Comparison of ENCODE assay signal across 14 cellular contexts in the genomic region with DNA sequence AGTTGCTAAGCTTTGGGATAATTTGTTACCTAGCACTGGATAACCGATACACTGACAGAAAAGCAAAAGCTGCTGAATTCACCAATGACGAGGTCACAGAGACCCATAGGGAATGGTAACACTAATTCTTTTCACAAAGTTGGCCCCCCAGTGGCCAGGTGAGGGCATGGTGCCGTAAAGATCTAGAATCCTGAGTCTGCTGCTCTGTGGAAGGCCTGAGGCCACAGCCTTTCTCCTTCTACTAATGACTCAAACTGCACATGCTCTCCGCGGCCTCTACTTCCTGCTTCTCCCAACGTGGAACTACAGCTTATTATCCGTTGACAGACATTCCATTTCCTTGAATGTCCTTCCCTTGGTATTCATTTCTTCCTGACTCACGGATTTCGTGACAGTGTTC.
DNase-seq lines count a peak whose midpoint lies in the region; ATAC-seq and TF ChIP-seq lines count a peak whose summit lies in the region.
"Had no signal": no experiment of that assay in that cellular context is flagged by ENCODE, and none has a peak within 500 bp of the region (broad histone marks: within the 10 kb centered on the region; RNA-seq: fewer than 3 reads in every experiment).

No MANE protein-coding gene starts in this region.

- H3K9ac ChIP-seq in OCI-LY1 (ENCODE audit: low read length): no peak overlapping the region
- H3K9ac ChIP-seq: parathyroid adenoma had no signal

- TF ChIP-seq EP300 in suprapubic skin (IDR thresholded peaks at IDR 0.05): no peak

- H3K4me3 Mint-ChIP-seq in activated naive CD8-positive, alpha-beta T cell: no peak overlapping the region
- no peak overlapping the region for H3K4me3 Mint-ChIP-seq in activated naive CD8-positive, alpha-beta T cell treated with anti-CD3 and anti-CD28 coated beads, Interleukin-2, amount 50 U/mL, for 24 hours
- no peak overlapping the region for H3K4me3 Mint-ChIP-seq in type B pancreatic cell

- no peak for ATAC-seq in activated naive CD8-positive, alpha-beta T cell treated with anti-CD3 and anti-CD28 coated beads, Interleukin-2, amount 50 U/mL, for 24 hours
- ATAC-seq in esophagus mucosa (peak; percentile 31), GM21528 (IDR thresholded peaks at IDR 0.05; ENCODE audit: low FRiP score, unreplicated experiment) (no peak)

- TF ChIP-seq CTCF in OCI-LY1 (IDR thresholded peaks at IDR 0.05; ENCODE audit: low read length) (peak; percentile 47), type B pancreatic cell (conservative IDR thresholded peaks at IDR 0.05) (peak; percentile 23), suprapubic skin (IDR thresholded peaks at IDR 0.05) (no peak)

- H3K4me2 ChIP-seq in OCI-LY1 (ENCODE audit: low read length): no peak overlapping the region

- H3K27ac ChIP-seq in OCI-LY1 (ENCODE audit: low read depth, low read length, poor library complexity, severe bottlenecking): no peak overlapping the region
- H3K27ac ChIP-seq in suprapubic skin: no peak overlapping the region
- H3K27ac ChIP-seq: parathyroid adenoma had no signal

- H3K4me1 ChIP-seq in OCI-LY1 (ENCODE audit: insufficient read depth, low read length, severe bottlenecking) (no peaks in the 10 kb centered on the region), suprapubic skin (peaks cover 6% of the 10 kb centered on the region)

- no peaks in the 10 kb centered on the region for H3K79me2 ChIP-seq in OCI-LY1 (ENCODE audit: insufficient read depth, low read length)
- H3K79me2 ChIP-seq: parathyroid adenoma had no signal

- no peaks in the 10 kb centered on the region for H3K27me3 Mint-ChIP-seq in activated naive CD8-positive, alpha-beta T cell
- no peaks in the 10 kb centered on the region for H3K27me3 Mint-ChIP-seq in activated naive CD8-positive, alpha-beta T cell treated with anti-CD3 and anti-CD28 coated beads, Interleukin-2, amount 50 U/mL, for 24 hours
- H3K27me3 Mint-ChIP-seq in type B pancreatic cell: no peaks in the 10 kb centered on the region

- no peaks in the 10 kb centered on the region for H4K20me1 ChIP-seq in OCI-LY1 (ENCODE audit: insufficient read depth, low read length)

- H3F3A ChIP-seq in OCI-LY1 (ENCODE audit: insufficient read depth, low read length): no peaks in the 10 kb centered on the region

- DNase-seq in activated naive CD8-positive, alpha-beta T cell treated with anti-CD3 and anti-CD28 coated beads, Interleukin-2, amount 50 U/mL, for 24 hours: no peak
- DNase-seq in type B pancreatic cell (ENCODE audit: extremely low spot score, unreplicated experiment): no peak
- no peak for DNase-seq in suprapubic skin (ENCODE audit: low spot score in 2 of 2)
- no peak for DNase-seq in NCI-H2171 (lab: John Stamatoyannopoulos, UW)
- DNase-seq: activated CD4-positive, CD25-positive, alpha-beta regulatory T cell; activated CD8-positive, alpha-beta memory T cell treated with anti-CD3 and anti-CD28 coated beads, Interleukin-2, amount 50 U/mL, for 4 hours; DMS79; mesenchymal stem cell; SW 1271 had no signal

- WGBS in suprapubic skin: 92% methylated on average over 9 of the region's 9 CpGs

- peaks cover 34% of the 10 kb centered on the region for H3K36me3 Mint-ChIP-seq in activated naive CD8-positive, alpha-beta T cell
- peaks cover 25% of the 10 kb centered on the region for H3K36me3 Mint-ChIP-seq in activated naive CD8-positive, alpha-beta T cell treated with anti-CD3 and anti-CD28 coated beads, Interleukin-2, amount 50 U/mL, for 24 hours (ENCODE audit: low read depth)
- no peaks in the 10 kb centered on the region for H3K36me3 Mint-ChIP-seq in type B pancreatic cell

- H3K4me3 ChIP-seq in OCI-LY1 (ENCODE audit: low read depth, low read length, poor library complexity, severe bottlenecking): no peak overlapping the region
- no peak overlapping the region for H3K4me3 ChIP-seq in suprapubic skin

- no peaks in the 10 kb centered on the region for H3K9me3 ChIP-seq in OCI-LY1 (ENCODE audit: low read length)
- no peaks in the 10 kb centered on the region for H3K9me3 ChIP-seq in suprapubic skin

- no peaks in the 10 kb centered on the region for H3K27me3 ChIP-seq in OCI-LY1 (ENCODE audit: insufficient read depth, low read length)
- H3K27me3 ChIP-seq in suprapubic skin: no peaks in the 10 kb centered on the region

- H3K9me2 ChIP-seq in OCI-LY1 (ENCODE audit: low read depth, low read length): no peaks in the 10 kb centered on the region

- H3K27ac Mint-ChIP-seq in activated naive CD8-positive, alpha-beta T cell: peak overlapping the region; percentile 87
- H3K27ac Mint-ChIP-seq in activated naive CD8-positive, alpha-beta T cell treated with anti-CD3 and anti-CD28 coated beads, Interleukin-2, amount 50 U/mL, for 24 hours: no peak overlapping the region
- H3K27ac Mint-ChIP-seq in type B pancreatic cell: no peak overlapping the region

- no peak overlapping the region for H2AFZ ChIP-seq in OCI-LY1 (ENCODE audit: low read length)
- H2AFZ ChIP-seq: parathyroid adenoma had no signal

- H3K36me3 ChIP-seq in OCI-LY1 (ENCODE audit: insufficient read depth, low read length) (no peaks in the 10 kb centered on the region), suprapubic skin (no peaks in the 10 kb centered on the region)

- H3K9me3 Mint-ChIP-seq in activated naive CD8-positive, alpha-beta T cell (ENCODE audit: low read depth): no peaks in the 10 kb centered on the region
- H3K9me3 Mint-ChIP-seq in activated naive CD8-positive, alpha-beta T cell treated with anti-CD3 and anti-CD28 coated beads, Interleukin-2, amount 50 U/mL, for 24 hours: no peaks in the 10 kb centered on the region
- H3K9me3 Mint-ChIP-seq in type B pancreatic cell: peaks cover 4% of the 10 kb centered on the region

- no peak for TF ChIP-seq POLR2A in suprapubic skin (IDR thresholded peaks at IDR 0.05)

- H3K4me1 Mint-ChIP-seq in activated naive CD8-positive, alpha-beta T cell (ENCODE audit: low read depth): peaks cover 57% of the 10 kb centered on the region
- peaks cover 46% of the 10 kb centered on the region for H3K4me1 Mint-ChIP-seq in activated naive CD8-positive, alpha-beta T cell treated with anti-CD3 and anti-CD28 coated beads, Interleukin-2, amount 50 U/mL, for 24 hours
- H3K4me1 Mint-ChIP-seq in type B pancreatic cell (ENCODE audit: unreplicated experiment): no peaks in the 10 kb centered on the region

Comparison
In these comparisons a context has a peak if more than half of its experiments do, and no peak if none do; other contexts are left out.
1. CTCF ChIP-seq: peak in OCI-LY1 (single experiment) and type B pancreatic cell (single experiment); none in suprapubic skin (0 of 2).